Comparison of ENCODE assay signal across 11 cellular contexts in the genomic region with DNA sequence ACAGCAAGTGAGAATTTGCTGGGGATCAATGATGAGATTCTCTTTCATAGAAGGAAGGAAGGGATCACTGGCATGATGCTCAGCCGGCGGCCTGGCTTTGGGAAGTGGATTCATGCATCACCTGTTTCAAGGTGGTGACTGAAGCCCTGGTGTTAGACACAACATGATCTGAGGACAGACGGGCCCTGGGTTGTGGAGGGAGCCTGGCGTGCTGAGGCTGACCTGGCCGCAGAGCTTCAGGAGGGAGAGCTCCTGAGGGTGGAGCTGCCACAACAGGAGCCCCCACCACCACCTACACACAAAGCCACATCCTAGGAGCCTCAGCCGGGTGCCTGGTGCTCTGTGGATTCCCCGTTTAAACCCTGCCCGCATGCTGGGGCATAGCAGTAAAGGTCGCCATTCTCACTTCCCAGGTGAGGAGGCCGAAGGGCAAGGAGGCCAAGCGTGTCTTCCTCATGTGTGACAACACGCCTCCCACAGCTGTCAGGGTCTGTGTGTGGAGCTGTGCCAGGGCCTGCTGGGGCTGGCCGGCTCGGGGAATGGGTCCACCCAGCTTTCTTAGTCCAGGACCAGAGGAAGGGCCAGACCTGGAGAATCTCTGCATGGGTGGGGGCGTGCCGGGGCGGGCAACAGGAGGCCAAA.
"Had no signal": no experiment of that assay in that cellular context is flagged by ENCODE, and none has a peak within 500 bp of the region (broad histone marks: within the 10 kb centered on the region; RNA-seq: fewer than 3 reads in every experiment).

No MANE protein-coding gene starts in this region.

- H3K4me1 ChIP-seq: ascending aorta had no signal

- H3K4me3 Mint-ChIP-seq: activated CD4-positive, alpha-beta T cell treated with anti-CD3 and anti-CD28 coated beads for 36 hours; activated CD8-positive, alpha-beta T cell treated with anti-CD3 and anti-CD28 coated beads for 36 hours; activated naive CD8-positive, alpha-beta T cell treated with anti-CD3 and anti-CD28 coated beads, Interleukin-2, amount 50 U/mL, for 24 hours; nephron had no signal

- H3K27me3 ChIP-seq: ascending aorta, ovary had no signal

- DNase-seq: activated CD4-positive, alpha-beta T cell treated with anti-CD3 and anti-CD28 coated beads for 36 hours; activated CD8-positive, alpha-beta T cell treated with anti-CD3 and anti-CD28 coated beads for 36 hours; activated naive CD4-positive, alpha-beta T cell treated with Interleukin-2 at 50 U/mL for 16 hours; activated naive CD8-positive, alpha-beta T cell treated with anti-CD3 and anti-CD28 coated beads, Interleukin-2, amount 50 U/mL, for 24 hours; hippocampal formation; ovary; substantia nigra; T-helper 9 cell had no signal

- H3K9me3 ChIP-seq: ovary had no signal

- H3K4me3 ChIP-seq: ascending aorta, ovary, skin epidermis had no signal

- H3K27ac Mint-ChIP-seq: activated CD4-positive, alpha-beta T cell treated with anti-CD3 and anti-CD28 coated beads for 36 hours; activated CD8-positive, alpha-beta T cell treated with anti-CD3 and anti-CD28 coated beads for 36 hours; activated naive CD8-positive, alpha-beta T cell treated with anti-CD3 and anti-CD28 coated beads, Interleukin-2, amount 50 U/mL, for 24 hours; nephron had no signal

- H3K27me3 Mint-ChIP-seq: activated CD4-positive, alpha-beta T cell treated with anti-CD3 and anti-CD28 coated beads for 36 hours; activated CD8-positive, alpha-beta T cell treated with anti-CD3 and anti-CD28 coated beads for 36 hours; activated naive CD8-positive, alpha-beta T cell treated with anti-CD3 and anti-CD28 coated beads, Interleukin-2, amount 50 U/mL, for 24 hours had no signal

- ATAC-seq: activated CD4-positive, alpha-beta T cell treated with anti-CD3 and anti-CD28 coated beads for 36 hours; activated CD8-positive, alpha-beta T cell treated with anti-CD3 and anti-CD28 coated beads for 36 hours; activated naive CD8-positive, alpha-beta T cell treated with anti-CD3 and anti-CD28 coated beads, Interleukin-2, amount 50 U/mL, for 24 hours had no signal

- H3K27ac ChIP-seq: ascending aorta, ovary, skin epidermis had no signal

- H3K36me3 ChIP-seq: ascending aorta, ovary had no signal

- H3K9me3 Mint-ChIP-seq: activated naive CD8-positive, alpha-beta T cell treated with anti-CD3 and anti-CD28 coated beads, Interleukin-2, amount 50 U/mL, for 24 hours had no signal
